Comparison of ENCODE assay signal across 15 cellular contexts in genomic region chr14:78154827-78155226, GRCh38. TPM values are rescaled to one million over a fixed set of nuclear protein-coding genes. Genes with fewer than 3 reads are reported as not detected.
DNase-seq lines count a peak whose midpoint lies in the region; ATAC-seq, FAIRE-seq and TF ChIP-seq lines count a peak whose summit lies in the region.
"Had no signal": no experiment of that assay in that cellular context is flagged by ENCODE, and none has a peak within 500 bp of the region (broad histone marks: within the 10 kb centered on the region; RNA-seq: fewer than 3 reads in every experiment).

No MANE protein-coding gene starts in this region.

- H3K4me2 ChIP-seq in SK-N-SH (no peak overlapping the region), H1 (ENCODE audit: insufficient read depth in 1 of 2, low read depth in 2 of 2, low read length in 2 of 2) (no peak overlapping the region)

- intact Hi-C loops in naive thymus-derived CD4-positive, alpha-beta T cell (cut with micrococcal nuclease) = no loop called here

- H3K36me3 Mint-ChIP-seq in naive thymus-derived CD4-positive, alpha-beta T cell = peaks cover 0 to 1% (median 0%) of the 10 kb centered on the region in 5 donors
- H3K36me3 Mint-ChIP-seq in naive thymus-derived CD8-positive, alpha-beta T cell = no peaks in the 10 kb centered on the region

- H3K9ac ChIP-seq in SK-N-SH (no peak overlapping the region), H1 (replicated peaks in 1 of 4; ENCODE audit: extremely low read depth in 1 of 4, low read depth in 3 of 4, low read length in 3 of 4) (no peak overlapping the region)

- H3K79me2 ChIP-seq in SK-N-SH (ENCODE audit: insufficient read depth) = no peaks in the 10 kb centered on the region
- no peaks in the 10 kb centered on the region for H3K79me2 ChIP-seq in H1 (ENCODE audit: control insufficient read depth in 1 of 2, insufficient read depth in 2 of 2, low read length in 2 of 2)

- H3K9me2 ChIP-seq in SK-N-SH = no peaks in the 10 kb centered on the region

- H2BK15ac ChIP-seq in H1 (ENCODE audit: low read length) = 0 out of 2 replicates have a peak overlapping the region, but pooled peaks have one; percentile 73

- H2BK5ac ChIP-seq in H1 (ENCODE audit: low read depth, low read length) = no peak overlapping the region

- H4K5ac ChIP-seq in H1 (ENCODE audit: insufficient read length, low read depth, low read length) = no peak overlapping the region

- no peak overlapping the region for H3K23ac ChIP-seq in H1 (ENCODE audit: insufficient read length)

- CTCF ChIA-PET in SK-N-SH (lab: Yijun Ruan, JAX) = interaction anchor here (1.0 to 1.9 kb wide), 8 partner anchors 9 to 412 kb away, joined by 3 to 6 read pairs (median 4); no protein-coding TSS in a partner anchor
- CTCF ChIA-PET in H1 (lab: Charles Lee; ENCODE audit: partially characterized antibody) = interaction anchor here (1.0 to 5.9 kb wide), 8 partner anchors 9 to 402 kb away, joined by 4 to 35 read pairs (median 5); no protein-coding TSS in a partner anchor
- CTCF ChIA-PET in naive thymus-derived CD4-positive, alpha-beta T cell (lab: Charles Lee) = no interaction called here

- FAIRE-seq in H1 (lab: Jason Lieb, UNC) = no peak

- H3K4ac ChIP-seq in H1 (replicated peaks; ENCODE audit: insufficient read length, low read depth, low read length) = no peak overlapping the region

- POLR2A ChIA-PET in SK-N-SH (lab: Yijun Ruan, JAX) (no interaction called here), H1 (lab: Charles Lee; ENCODE audit: partially characterized antibody) (no interaction called here)
- POLR2A ChIA-PET in naive thymus-derived CD4-positive, alpha-beta T cell (lab: Charles Lee) = no interaction called here
- POLR2A ChIA-PET in naive thymus-derived CD8-positive, alpha-beta T cell (lab: Charles Lee) = no interaction called here

- TF ChIP-seq CTCF in SK-N-SH (IDR thresholded peaks at IDR 0.05) (no peak), H1 (IDR thresholded peaks at IDR 0.05; ENCODE audit: control extremely low read depth in 1 of 3, insufficient read depth in 1 of 3, low read depth in 1 of 3, low read length in 3 of 3) (peak; percentile 63 to 73 (median 64))

- H2AFZ ChIP-seq in SK-N-SH (ENCODE audit: low read depth) = no peak overlapping the region
- H2AFZ ChIP-seq in H1 (ENCODE audit: low read length) = 0 out of 2 replicates have a peak overlapping the region, but pooled peaks have one; percentile 2

- 28% methylated on average over 2 of the region's 2 CpGs for WGBS in SK-N-SH (ENCODE audit: low lambda C conversion rate)
- WGBS in H1 (ENCODE audit: extremely low coverage in 1 of 2, insufficient coverage in 1 of 2, insufficient read length in 1 of 2, insufficient replicate concordance in 2 of 2, low coverage in 1 of 2, low lambda C conversion rate in 2 of 2, missing lambda C conversion rate in 1 of 2), 2 experiments = 77% methylated on average over 2 of the region's 2 CpGs; no CpG with 5 or more reads in 1 of the 2 experiments

- H3K9me3 ChIP-seq in SK-N-SH = no peaks in the 10 kb centered on the region
- no peaks in the 10 kb centered on the region for H3K9me3 ChIP-seq in H1 (ENCODE audit: insufficient read depth in 2 of 2, low read depth in 1 of 2, low read length in 1 of 2)
- H3K9me3 ChIP-seq in naive thymus-derived CD4-positive, alpha-beta T cell (ENCODE audit: control insufficient read depth in 2 of 3, low read length in 3 of 3) = no peaks in the 10 kb centered on the region
- H3K9me3 ChIP-seq: mucosa of descending colon, Peyer's patch had no signal

- peaks cover 0 to 41% (median 23%) of the 10 kb centered on the region in 5 donors for H3K27me3 Mint-ChIP-seq in naive thymus-derived CD4-positive, alpha-beta T cell
- peaks cover 6 to 41% (median 20%) of the 10 kb centered on the region in 5 donors for H3K27me3 Mint-ChIP-seq in naive thymus-derived CD8-positive, alpha-beta T cell
- H3K27me3 Mint-ChIP-seq: activated CD4-positive, alpha-beta memory T cell treated with anti-CD3 and anti-CD28 coated beads, Interleukin-2, amount 10 ng/mL, durations not matched to agents 7 days and 5 days had no signal

- no peak overlapping the region for H3K4me3 Mint-ChIP-seq in naive thymus-derived CD4-positive, alpha-beta T cell
- H3K4me3 Mint-ChIP-seq in naive thymus-derived CD8-positive, alpha-beta T cell = no peak overlapping the region
- H3K4me3 Mint-ChIP-seq: activated CD4-positive, alpha-beta memory T cell treated with anti-CD3 and anti-CD28 coated beads, Interleukin-2, amount 10 ng/mL, durations not matched to agents 7 days and 5 days had no signal

- H3K14ac ChIP-seq in H1 (ENCODE audit: insufficient read length) = no peak overlapping the region

- H3K9me3 Mint-ChIP-seq in naive thymus-derived CD4-positive, alpha-beta T cell = peaks cover 0 to 11% (median 0%) of the 10 kb centered on the region in 11 donors
- peaks cover 0 to 11% (median 0%) of the 10 kb centered on the region in 9 donors for H3K9me3 Mint-ChIP-seq in naive thymus-derived CD8-positive, alpha-beta T cell
- H3K9me3 Mint-ChIP-seq: activated CD4-positive, alpha-beta memory T cell treated with anti-CD3 and anti-CD28 coated beads, Interleukin-2, amount 10 ng/mL, durations not matched to agents 7 days and 5 days had no signal

- H3K36me3 ChIP-seq in SK-N-SH (replicated peaks in 1 of 2; ENCODE audit: control insufficient read depth in 1 of 2, insufficient read depth in 2 of 2, low read length in 1 of 2) = no peaks in the 10 kb centered on the region
- no peaks in the 10 kb centered on the region for H3K36me3 ChIP-seq in H1 (ENCODE audit: control insufficient read depth in 2 of 4, insufficient read depth in 4 of 4, low read length in 3 of 4)
- no peaks in the 10 kb centered on the region for H3K36me3 ChIP-seq in naive thymus-derived CD4-positive, alpha-beta T cell (ENCODE audit: control insufficient read depth in 2 of 3, insufficient read depth in 3 of 3, low read length in 3 of 3)
- H3K36me3 ChIP-seq: Peyer's patch had no signal

- no peak overlapping the region for H3K27ac ChIP-seq in SK-N-SH (ENCODE audit: low read depth in 2 of 2, low read length in 1 of 2)
- no peak overlapping the region for H3K27ac ChIP-seq in H1 (ENCODE audit: low read depth, low read length)
- H3K27ac ChIP-seq in naive thymus-derived CD4-positive, alpha-beta T cell (ENCODE audit: low read depth, low read length) = no peak overlapping the region
- H3K27ac ChIP-seq: Peyer's patch had no signal

- DNase-seq in SK-N-SH (no peak), NCI-H69 (lab: John Stamatoyannopoulos, UW) (peak; percentile 85), H1 (ENCODE audit: low read depth in 1 of 2, low spot score in 2 of 2) (peak; percentile 10 to 54)
- DNase-seq in naive thymus-derived CD4-positive, alpha-beta T cell = no peak
- no peak for DNase-seq in naive thymus-derived CD8-positive, alpha-beta T cell
- no peak for DNase-seq in effector CD4-positive, alpha-beta T cell
- no peak for DNase-seq in activated CD8-positive, alpha-beta memory T cell treated with anti-CD3 and anti-CD28 coated beads, Interleukin-2, amount 50 U/mL, for 4 hours
- DNase-seq: activated CD4-positive, alpha-beta memory T cell treated with anti-CD3 and anti-CD28 coated beads, Interleukin-2, amount 10 ng/mL, durations not matched to agents 7 days and 5 days; activated gamma-delta T cell treated with Interleukin-2 at 50 U/mL for 16 hours; AML-193; mucosa of descending colon; Peyer's patch; trophoblast cell had no signal

- H4K20me1 ChIP-seq in SK-N-SH (ENCODE audit: insufficient read depth) (no peaks in the 10 kb centered on the region), H1 (replicated peaks in 1 of 2; ENCODE audit: control insufficient read depth in 1 of 2, insufficient read depth in 2 of 2, low read length in 2 of 2) (no peaks in the 10 kb centered on the region)

- H3K79me1 ChIP-seq in H1 (ENCODE audit: low read depth, low read length) = no peaks in the 10 kb centered on the region

- TF ChIP-seq RAD21 in SK-N-SH (IDR thresholded peaks at IDR 0.05; ENCODE audit: low read length) = peak; percentile 49
- peak; percentile 85 to 90 for TF ChIP-seq RAD21 in H1 (IDR thresholded peaks at IDR 0.05 in 1 of 2, conservative IDR thresholded peaks at IDR 0.05 in 1 of 2; ENCODE audit: low read depth in 2 of 2, low read length in 2 of 2)

- no peaks in the 10 kb centered on the region for H3K27me3 ChIP-seq in SK-N-SH (ENCODE audit: insufficient read depth)
- no peaks in the 10 kb centered on the region for H3K27me3 ChIP-seq in H1 (replicated peaks in 1 of 4; ENCODE audit: control insufficient read depth in 3 of 4, extremely low read depth in 1 of 4, insufficient read depth in 3 of 4, low read length in 3 of 4)
- H3K27me3 ChIP-seq in naive thymus-derived CD4-positive, alpha-beta T cell (ENCODE audit: control insufficient read depth in 2 of 2, insufficient read depth in 2 of 2, low read length in 2 of 2) = no peaks in the 10 kb centered on the region
- H3K27me3 ChIP-seq: Peyer's patch had no signal

- H2BK20ac ChIP-seq in H1 (ENCODE audit: low read length) = no peak overlapping the region

- H3K27ac Mint-ChIP-seq in naive thymus-derived CD4-positive, alpha-beta T cell = no peak overlapping the region
- H3K27ac Mint-ChIP-seq in naive thymus-derived CD8-positive, alpha-beta T cell = no peak overlapping the region
- H3K27ac Mint-ChIP-seq: activated CD4-positive, alpha-beta memory T cell treated with anti-CD3 and anti-CD28 coated beads, Interleukin-2, amount 10 ng/mL, durations not matched to agents 7 days and 5 days had no signal

- TF ChIP-seq EP300 in SK-N-SH (IDR thresholded peaks at IDR 0.05; ENCODE audit: borderline replicate concordance in 1 of 2, low read depth in 1 of 2, low read length in 1 of 2) (no peak), H1 (IDR thresholded peaks at IDR 0.05; ENCODE audit: borderline replicate concordance in 1 of 2, low read depth in 2 of 2, low read length in 2 of 2) (no peak)

- H3F3A ChIP-seq in SK-N-SH (replicated peaks; ENCODE audit: insufficient read depth) = no peaks in the 10 kb centered on the region

- no peak for TF ChIP-seq POLR2A in H1 (IDR thresholded peaks at IDR 0.05; ENCODE audit: control extremely low read depth in 1 of 2, low read depth in 2 of 2, low read length in 2 of 2)

- ATAC-seq in SK-N-SH treated with all-trans-retinoic acid at 6 μM for 48 hours = no peak
- ATAC-seq in naive thymus-derived CD4-positive, alpha-beta T cell = no peak
- ATAC-seq in naive thymus-derived CD8-positive, alpha-beta T cell = no peak
- ATAC-seq: mucosa of descending colon had no signal

- no peak overlapping the region for H3K56ac ChIP-seq in H1 (replicated peaks; ENCODE audit: insufficient read length, low read depth, low read length)

- no peak overlapping the region for H2BK120ac ChIP-seq in H1 (replicated peaks; ENCODE audit: low read depth, low read length)

- no peak overlapping the region for H4K8ac ChIP-seq in H1 (ENCODE audit: extremely low read depth, insufficient read depth, low read length)

- H3K4me1 ChIP-seq in SK-N-SH (ENCODE audit: control insufficient read depth in 1 of 2, insufficient read depth in 2 of 2, low read depth in 1 of 2, low read length in 1 of 2) (peaks cover 0 to 9% of the 10 kb centered on the region in 2 experiments; a peak in 1 of 4 replicates), H1 (replicated peaks in 1 of 4; ENCODE audit: control insufficient read depth in 3 of 4, insufficient read depth in 4 of 4, low read length in 3 of 4) (peaks cover 0 to 4% (median under 1%) of the 10 kb centered on the region in 4 experiments; a peak in 1 of 7 replicates)
- no peaks in the 10 kb centered on the region for H3K4me1 ChIP-seq in naive thymus-derived CD4-positive, alpha-beta T cell (ENCODE audit: control insufficient read depth in 2 of 2, insufficient read depth in 2 of 2, low read length in 2 of 2)
- H3K4me1 ChIP-seq: Peyer's patch had no signal

- no peak overlapping the region for H4K91ac ChIP-seq in H1 (replicated peaks; ENCODE audit: insufficient read length, low read length)

- H2BK12ac ChIP-seq in H1 (ENCODE audit: low read depth, low read length) = no peak overlapping the region

- H2AK5ac ChIP-seq in H1 (ENCODE audit: low read depth, low read length) = no peak overlapping the region

- no peak overlapping the region for H3K18ac ChIP-seq in H1 (ENCODE audit: extremely low read depth, low read length)

- H3K4me1 Mint-ChIP-seq in naive thymus-derived CD4-positive, alpha-beta T cell = peaks cover 0 to 8% (median 0%) of the 10 kb centered on the region in 7 donors
- H3K4me1 Mint-ChIP-seq in naive thymus-derived CD8-positive, alpha-beta T cell = peaks cover 0 to 2% (median 0%) of the 10 kb centered on the region in 4 donors
- H3K4me1 Mint-ChIP-seq: activated CD4-positive, alpha-beta memory T cell treated with anti-CD3 and anti-CD28 coated beads, Interleukin-2, amount 10 ng/mL, durations not matched to agents 7 days and 5 days had no signal

- H3K4me3 ChIP-seq in SK-N-SH (ENCODE audit: low read depth in 2 of 2, low read length in 1 of 2) (no peak overlapping the region), H1 (ENCODE audit: extremely low read depth in 1 of 4, insufficient read depth in 2 of 4, low read depth in 3 of 4, low read length in 4 of 4) (no peak overlapping the region)
- no peak overlapping the region for H3K4me3 ChIP-seq in naive thymus-derived CD4-positive, alpha-beta T cell (ENCODE audit: low read length)
- H3K4me3 ChIP-seq: mucosa of descending colon, Peyer's patch had no signal

- H3K23me2 ChIP-seq in H1 (ENCODE audit: low read depth, low read length) = no peaks in the 10 kb centered on the region

RNA-seq across cellular contexts. Expression of gene NRXN3, which starts 15.3 kb away (rescaled TPM):
- 1.3 and 1.6 TPM in 2 replicates for polyA plus RNA-seq in SK-N-SH (2012; rRNA removed)
- 1.1 and 1.4 TPM in 2 replicates for polyA plus RNA-seq in SK-N-SH (2012; cell fraction: cytosol; rRNA removed)
- 2.3 and 3.2 TPM in 2 replicates for polyA plus RNA-seq in SK-N-SH (2012; cell fraction: nucleus; rRNA removed)
- total RNA-seq in H1 (2021; fragmentation: NEBNext Ultra II Directional; extraction: Animal tissue kit (Norgen Biotek cat#: 25700)) = 3.0 and 4.1 TPM in 2 replicates
- polyA plus RNA-seq in H1 (2011; rRNA removed) = 2.6 and 3.1 TPM in 2 replicates
- polyA plus RNA-seq in H1 (2011; cell fraction: cytosol; rRNA removed) = 2.3 TPM
- 11.2 TPM for polyA plus RNA-seq in H1 (2011; cell fraction: nucleus; rRNA removed)
- 1.9 to 2.7 TPM (median 2.2 TPM) in 4 replicates for polyA plus RNA-seq in H1 (2012, experiment 1 of 2)
- 0.35 TPM for polyA plus RNA-seq in H1 (2012, experiment 2 of 2)
- 3.1 TPM for polyA plus RNA-seq in H1 (2013, experiment 1 of 2)
- 3.0 TPM for polyA plus RNA-seq in H1 (2013, experiment 2 of 2)
- polyA minus RNA-seq in H1 (2011; rRNA and poly(A)+ RNA removed) = 9.8 and 14.1 TPM in 2 replicates
- 3.4 TPM for polyA minus RNA-seq in H1 (2011; cell fraction: cytosol; rRNA and poly(A)+ RNA removed)
- 41.5 TPM for polyA minus RNA-seq in H1 (2011; cell fraction: nucleus; rRNA and poly(A)+ RNA removed)
- total RNA-seq in naive thymus-derived CD4-positive, alpha-beta T cell = not detected
- polyA plus RNA-seq in naive thymus-derived CD4-positive, alpha-beta T cell = not detected
- not detected for total RNA-seq in naive thymus-derived CD8-positive, alpha-beta T cell
- not detected for polyA plus RNA-seq in naive thymus-derived CD8-positive, alpha-beta T cell
- total RNA-seq: activated CD4-positive, alpha-beta memory T cell treated with anti-CD3 and anti-CD28 coated beads, Interleukin-2, amount 10 ng/mL, durations not matched to agents 7 days and 5 days; T-helper 2 cell treated with Interferon-gamma antibody and Interleukin-4, amounts not matched to agents 100 ng/mL and 5 ng/mL, for 36 hours had no signal

Comparison
In these comparisons a context has a peak if more than half of its experiments do, and no peak if none do; other contexts are left out.
1. DNase-seq: peak in NCI-H69 (single experiment) and H1 (2 of 2); none in SK-N-SH (single experiment), naive thymus-derived CD4-positive, alpha-beta T cell (0 of 9), naive thymus-derived CD8-positive, alpha-beta T cell (0 of 10), effector CD4-positive, alpha-beta T cell (single experiment) and activated CD8-positive, alpha-beta memory T cell treated with anti-CD3 and anti-CD28 coated beads, Interleukin-2, amount 50 U/mL, for 4 hours (single experiment).
2. Of the 17 proteins assayed by ChIP-seq in both H1 and SK-N-SH: peak only in H1: CTCF; only in SK-N-SH: none; in both: RAD21; in neither: 15.